Comparison of ENCODE assay signal across 8 cellular contexts in genomic region chr4:48681856-48682255, GRCh38.
DNase-seq lines count a peak whose midpoint lies in the region; ATAC-seq, FAIRE-seq and TF ChIP-seq lines count a peak whose summit lies in the region.

No MANE protein-coding gene starts in this region.

- TF ChIP-seq CTCF in fibroblast of pulmonary artery (IDR thresholded peaks at IDR 0.05; ENCODE audit: low read length, missing control alignments) (peak; percentile 58), type B pancreatic cell (conservative IDR thresholded peaks at IDR 0.05) (peak; percentile 43)

- H3K4me3 ChIP-seq in fibroblast of pulmonary artery (replicated peaks; ENCODE audit: low read depth, low read length), result no peak overlapping the region

- no peak for DNase-seq in activated naive CD4-positive, alpha-beta T cell treated with Interleukin-2 at 50 U/mL for 16 hours
- DNase-seq in RCC 7860 (ENCODE audit: low spot score) (no peak), fibroblast of pulmonary artery (ENCODE audit: low read depth) (peak; percentile 71), type B pancreatic cell (ENCODE audit: extremely low spot score, unreplicated experiment) (no peak), DMS79 (lab: John Stamatoyannopoulos, UW) (no peak), occipital lobe (lab: John Stamatoyannopoulos, UW) (no peak)

- peak overlapping the region; percentile 93 for H3K27ac Mint-ChIP-seq in activated naive CD4-positive, alpha-beta T cell treated with anti-CD3 and anti-CD28 coated beads, Interleukin-2, amount 50 U/mL, for 24 hours
- peak overlapping the region; percentile 64 for H3K27ac Mint-ChIP-seq in type B pancreatic cell

- no peaks in the 10 kb centered on the region for H3K9me3 Mint-ChIP-seq in activated naive CD4-positive, alpha-beta T cell treated with anti-CD3 and anti-CD28 coated beads, Interleukin-2, amount 50 U/mL, for 24 hours
- no peaks in the 10 kb centered on the region for H3K9me3 Mint-ChIP-seq in type B pancreatic cell

- H3K27me3 Mint-ChIP-seq in activated naive CD4-positive, alpha-beta T cell treated with anti-CD3 and anti-CD28 coated beads, Interleukin-2, amount 50 U/mL, for 24 hours, result no peaks in the 10 kb centered on the region
- no peaks in the 10 kb centered on the region for H3K27me3 Mint-ChIP-seq in type B pancreatic cell

- peak; percentile 85 for ATAC-seq in HG02759 (IDR thresholded peaks at IDR 0.05; ENCODE audit: unreplicated experiment)

- peak overlapping the region; percentile 72 for H3K4me3 Mint-ChIP-seq in activated naive CD4-positive, alpha-beta T cell treated with anti-CD3 and anti-CD28 coated beads, Interleukin-2, amount 50 U/mL, for 24 hours
- H3K4me3 Mint-ChIP-seq in type B pancreatic cell, result no peak overlapping the region

- H3K4me1 Mint-ChIP-seq in activated naive CD4-positive, alpha-beta T cell treated with anti-CD3 and anti-CD28 coated beads, Interleukin-2, amount 50 U/mL, for 24 hours, result peaks cover 50% of the 10 kb centered on the region
- peaks cover 12% of the 10 kb centered on the region for H3K4me1 Mint-ChIP-seq in type B pancreatic cell (ENCODE audit: unreplicated experiment)

- H3K36me3 Mint-ChIP-seq in activated naive CD4-positive, alpha-beta T cell treated with anti-CD3 and anti-CD28 coated beads, Interleukin-2, amount 50 U/mL, for 24 hours, result peaks cover 17% of the 10 kb centered on the region
- H3K36me3 Mint-ChIP-seq in type B pancreatic cell, result peaks cover 13% of the 10 kb centered on the region

- peak; percentile 65 for FAIRE-seq in RCC 7860 (lab: Jason Lieb, UNC)
